ENCODE assay signal across 2 cellular contexts in the genomic region with DNA sequence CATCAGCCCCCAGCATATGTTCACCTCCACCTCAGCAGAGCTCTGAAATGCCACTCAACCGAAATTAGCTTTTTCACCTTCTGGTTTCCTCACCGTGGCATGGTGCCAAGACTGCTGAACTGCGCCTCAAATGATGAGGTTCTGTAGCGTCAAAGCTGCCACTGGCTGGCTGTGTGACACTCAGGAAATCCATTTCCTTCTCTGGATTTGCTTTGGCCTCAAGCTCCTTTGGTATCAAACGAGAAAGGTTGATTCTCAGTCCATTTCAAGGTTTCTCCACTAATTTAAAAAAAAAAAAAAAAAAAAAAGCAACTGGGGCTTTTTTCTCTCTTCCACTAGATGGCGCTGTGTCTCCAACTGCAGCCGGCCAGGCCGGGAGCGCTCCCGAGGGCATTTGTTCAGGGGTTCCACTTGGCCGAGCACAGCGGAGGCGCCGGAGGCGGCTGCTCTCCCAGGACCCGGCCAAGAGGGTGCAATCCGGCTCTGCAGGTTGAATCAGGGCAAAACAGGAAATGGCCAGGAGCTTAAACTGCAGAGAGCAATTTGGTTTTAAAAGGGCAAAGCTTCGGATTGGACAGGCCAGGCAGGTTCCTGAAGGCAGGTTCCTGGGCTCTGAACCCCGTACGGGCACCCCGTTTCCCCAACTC.
TF ChIP-seq lines count a peak whose summit lies in the region.

No MANE protein-coding gene starts in this region.

TF ChIP-seq in HEK293, 187 proteins besides CTCF, POLR2A, EP300 and RAD21 (continued from another document):
- TF ChIP-seq ZNF433 (tag by site-specific recombination; IDR thresholded peaks at IDR 0.05; ENCODE audit: low read depth) (no peak), ZNF707 (tag by site-specific recombination; IDR thresholded peaks at IDR 0.05) (no peak), ZNF391 (tag by site-specific recombination; IDR thresholded peaks at IDR 0.05; ENCODE audit: borderline replicate concordance, low read depth) (no peak), BCL11A (tag by site-specific recombination; IDR thresholded peaks at IDR 0.05; ENCODE audit: low read depth) (no peak), ZNF184 (tag by site-specific recombination; IDR thresholded peaks at IDR 0.05) (0 out of 2 replicates have a peak, but pooled peaks have one; percentile 59), ZNF610 (tag by site-specific recombination; IDR thresholded peaks at IDR 0.05; ENCODE audit: borderline replicate concordance) (no peak), ZIC2 (tag by site-specific recombination; IDR thresholded peaks at IDR 0.05) (no peak), FEZF1 (tag by site-specific recombination; IDR thresholded peaks at IDR 0.05) (no peak), ZBTB7A (tag by site-specific recombination; IDR thresholded peaks at IDR 0.05; ENCODE audit: low read depth) (no peak), ZNF660 (tag by site-specific recombination; IDR thresholded peaks at IDR 0.05) (0 out of 2 replicates have a peak, but pooled peaks have one; percentile 44), SP3 (tag by site-specific recombination; IDR thresholded peaks at IDR 0.05) (no peak), WT1 (tag by site-specific recombination; IDR thresholded peaks at IDR 0.05) (no peak), ZNF701 (tag by site-specific recombination; IDR thresholded peaks at IDR 0.05) (no peak), ZNF423 (tag by site-specific recombination; IDR thresholded peaks at IDR 0.05) (peak; percentile 49; the same call in 1 of the 2 replicates), PRDM1 (tag by site-specific recombination; IDR thresholded peaks at IDR 0.05) (no peak), ZNF626 (tag by site-specific recombination; IDR thresholded peaks at IDR 0.05) (no peak), GLIS2 (tag by site-specific recombination; IDR thresholded peaks at IDR 0.05) (no peak), ZNF335 (tag by site-specific recombination; conservative IDR thresholded peaks at IDR 0.05) (peak; percentile 25; the same call in 1 of the 2 replicates), KLF10 (tag by site-specific recombination; IDR thresholded peaks at IDR 0.05) (0 out of 2 replicates have a peak, but pooled peaks have one; percentile 9), ZNF302 (tag by site-specific recombination; IDR thresholded peaks at IDR 0.05; ENCODE audit: low read depth) (no peak), SP7 (tag by site-specific recombination; IDR thresholded peaks at IDR 0.05) (peak; percentile 29; the same call in 1 of the 2 replicates), TCF7L2 (IDR thresholded peaks at IDR 0.05; ENCODE audit: borderline replicate concordance, low read depth, low read length) (no peak), ZBTB20 (tag by site-specific recombination; IDR thresholded peaks at IDR 0.05) (peak; percentile 82), ZNF324 (tag by site-specific recombination; IDR thresholded peaks at IDR 0.05) (no peak), GLIS1 (tag by site-specific recombination; IDR thresholded peaks at IDR 0.05) (peak; percentile 22; the same call in 1 of the 2 replicates), ZNF10 (tag by site-specific recombination; IDR thresholded peaks at IDR 0.05) (no peak), ZNF2 (tag by site-specific recombination; IDR thresholded peaks at IDR 0.05) (0 out of 2 replicates have a peak, but pooled peaks have one; percentile 24), ZNF530 (tag by site-specific recombination; IDR thresholded peaks at IDR 0.05; ENCODE audit: low read depth) (no peak)
- TF ChIP-seq, protein P1, sequence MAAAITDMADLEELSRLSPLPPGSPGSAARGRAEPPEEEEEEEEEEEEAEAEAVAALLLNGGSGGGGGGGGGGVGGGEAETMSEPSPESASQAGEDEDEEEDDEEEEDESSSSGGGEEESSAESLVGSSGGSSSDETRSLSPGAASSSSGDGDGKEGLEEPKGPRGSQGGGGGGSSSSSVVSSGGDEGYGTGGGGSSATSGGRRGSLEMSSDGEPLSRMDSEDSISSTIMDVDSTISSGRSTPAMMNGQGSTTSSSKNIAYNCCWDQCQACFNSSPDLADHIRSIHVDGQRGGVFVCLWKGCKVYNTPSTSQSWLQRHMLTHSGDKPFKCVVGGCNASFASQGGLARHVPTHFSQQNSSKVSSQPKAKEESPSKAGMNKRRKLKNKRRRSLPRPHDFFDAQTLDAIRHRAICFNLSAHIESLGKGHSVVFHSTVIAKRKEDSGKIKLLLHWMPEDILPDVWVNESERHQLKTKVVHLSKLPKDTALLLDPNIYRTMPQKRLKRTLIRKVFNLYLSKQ (tag by site-specific recombination; IDR thresholded peaks at IDR 0.05; ENCODE audit: borderline replicate concordance) = no peak
- TF ChIP-seq, protein P2, sequence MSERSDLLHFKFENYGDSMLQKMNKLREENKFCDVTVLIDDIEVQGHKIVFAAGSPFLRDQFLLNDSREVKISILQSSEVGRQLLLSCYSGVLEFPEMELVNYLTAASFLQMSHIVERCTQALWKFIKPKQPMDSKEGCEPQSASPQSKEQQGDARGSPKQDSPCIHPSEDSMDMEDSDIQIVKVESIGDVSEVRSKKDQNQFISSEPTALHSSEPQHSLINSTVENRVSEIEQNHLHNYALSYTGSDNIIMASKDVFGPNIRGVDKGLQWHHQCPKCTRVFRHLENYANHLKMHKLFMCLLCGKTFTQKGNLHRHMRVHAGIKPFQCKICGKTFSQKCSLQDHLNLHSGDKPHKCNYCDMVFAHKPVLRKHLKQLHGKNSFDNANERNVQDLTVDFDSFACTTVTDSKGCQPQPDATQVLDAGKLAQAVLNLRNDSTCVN (tag by site-specific recombination; optimal IDR thresholded peaks at IDR 0.05) = peak; percentile 37
- TF ChIP-seq, protein P3, sequence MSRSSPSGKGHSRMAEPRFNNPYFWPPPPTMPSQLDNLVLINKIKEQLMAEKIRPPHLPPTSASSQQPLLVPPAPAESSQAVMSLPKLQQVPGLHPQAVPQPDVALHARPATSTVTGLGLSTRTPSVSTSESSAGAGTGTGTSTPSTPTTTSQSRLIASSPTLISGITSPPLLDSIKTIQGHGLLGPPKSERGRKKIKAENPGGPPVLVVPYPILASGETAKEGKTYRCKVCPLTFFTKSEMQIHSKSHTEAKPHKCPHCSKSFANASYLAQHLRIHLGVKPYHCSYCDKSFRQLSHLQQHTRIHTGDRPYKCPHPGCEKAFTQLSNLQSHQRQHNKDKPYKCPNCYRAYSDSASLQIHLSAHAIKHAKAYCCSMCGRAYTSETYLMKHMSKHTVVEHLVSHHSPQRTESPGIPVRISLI (tag by site-specific recombination; IDR thresholded peaks at IDR 0.05) = peak; percentile 98

TF ChIP-seq in HepG2, 621 proteins besides CTCF, POLR2A, EP300 and RAD21 (continues in another document):
- TF ChIP-seq, protein P4, sequence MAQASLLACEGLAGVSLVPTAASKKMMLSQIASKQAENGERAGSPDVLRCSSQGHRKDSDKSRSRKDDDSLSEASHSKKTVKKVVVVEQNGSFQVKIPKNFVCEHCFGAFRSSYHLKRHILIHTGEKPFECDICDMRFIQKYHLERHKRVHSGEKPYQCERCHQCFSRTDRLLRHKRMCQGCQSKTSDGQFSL (CRISPR knock-in tag; IDR thresholded peaks at IDR 0.05) = no peak
- peak; percentile 58 for TF ChIP-seq SMC3 (IDR thresholded peaks at IDR 0.05; ENCODE audit: low read length)
- TF ChIP-seq ZNF296 (CRISPR knock-in tag; conservative IDR thresholded peaks at IDR 0.05) = no peak
- TF ChIP-seq, protein P5, sequence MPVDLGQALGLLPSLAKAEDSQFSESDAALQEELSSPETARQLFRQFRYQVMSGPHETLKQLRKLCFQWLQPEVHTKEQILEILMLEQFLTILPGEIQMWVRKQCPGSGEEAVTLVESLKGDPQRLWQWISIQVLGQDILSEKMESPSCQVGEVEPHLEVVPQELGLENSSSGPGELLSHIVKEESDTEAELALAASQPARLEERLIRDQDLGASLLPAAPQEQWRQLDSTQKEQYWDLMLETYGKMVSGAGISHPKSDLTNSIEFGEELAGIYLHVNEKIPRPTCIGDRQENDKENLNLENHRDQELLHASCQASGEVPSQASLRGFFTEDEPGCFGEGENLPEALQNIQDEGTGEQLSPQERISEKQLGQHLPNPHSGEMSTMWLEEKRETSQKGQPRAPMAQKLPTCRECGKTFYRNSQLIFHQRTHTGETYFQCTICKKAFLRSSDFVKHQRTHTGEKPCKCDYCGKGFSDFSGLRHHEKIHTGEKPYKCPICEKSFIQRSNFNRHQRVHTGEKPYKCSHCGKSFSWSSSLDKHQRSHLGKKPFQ (CRISPR knock-in tag; IDR thresholded peaks at IDR 0.05; ENCODE audit: insufficient replicate concordance) = no peak
- TF ChIP-seq STAG1 (CRISPR knock-in tag; IDR thresholded peaks at IDR 0.05) = peak; percentile 72
- 0 out of 2 replicates have a peak, but pooled peaks have one; percentile 63 for TF ChIP-seq ZNF44 (CRISPR knock-in tag; IDR thresholded peaks at IDR 0.05)
- TF ChIP-seq, protein P6, sequence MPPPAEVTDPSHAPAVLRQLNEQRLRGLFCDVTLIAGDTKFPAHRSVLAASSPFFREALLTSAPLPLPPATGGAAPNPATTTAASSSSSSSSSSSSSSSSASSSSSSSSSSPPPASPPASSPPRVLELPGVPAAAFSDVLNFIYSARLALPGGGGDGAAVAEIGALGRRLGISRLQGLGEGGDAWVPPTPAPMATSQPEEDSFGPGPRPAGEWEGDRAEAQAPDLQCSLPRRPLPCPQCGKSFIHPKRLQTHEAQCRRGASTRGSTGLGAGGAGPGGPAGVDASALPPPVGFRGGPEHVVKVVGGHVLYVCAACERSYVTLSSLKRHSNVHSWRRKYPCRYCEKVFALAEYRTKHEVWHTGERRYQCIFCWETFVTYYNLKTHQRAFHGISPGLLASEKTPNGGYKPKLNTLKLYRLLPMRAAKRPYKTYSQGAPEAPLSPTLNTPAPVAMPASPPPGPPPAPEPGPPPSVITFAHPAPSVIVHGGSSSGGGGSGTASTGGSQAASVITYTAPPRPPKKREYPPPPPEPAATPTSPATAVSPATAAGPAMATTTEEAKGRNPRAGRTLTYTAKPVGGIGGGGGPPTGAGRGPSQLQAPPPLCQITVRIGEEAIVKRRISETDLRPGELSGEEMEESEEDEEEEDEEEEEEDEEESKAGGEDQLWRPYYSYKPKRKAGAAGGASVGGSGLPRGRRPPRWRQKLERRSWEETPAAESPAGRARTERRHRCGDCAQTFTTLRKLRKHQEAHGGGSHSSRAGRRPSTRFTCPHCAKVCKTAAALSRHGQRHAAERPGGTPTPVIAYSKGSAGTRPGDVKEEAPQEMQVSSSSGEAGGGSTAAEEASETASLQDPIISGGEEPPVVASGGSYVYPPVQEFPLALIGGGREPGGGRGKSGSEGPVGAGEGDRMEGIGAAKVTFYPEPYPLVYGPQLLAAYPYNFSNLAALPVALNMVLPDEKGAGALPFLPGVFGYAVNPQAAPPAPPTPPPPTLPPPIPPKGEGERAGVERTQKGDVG (CRISPR knock-in tag; IDR thresholded peaks at IDR 0.05; ENCODE audit: borderline replicate concordance) = 0 out of 2 replicates have a peak, but pooled peaks have one; percentile 66
- TF ChIP-seq PTBP1 (IDR thresholded peaks at IDR 0.05; ENCODE audit: low read depth, low read length, poor library complexity, severe bottlenecking) = peak; percentile 81
- no peak for TF ChIP-seq RNF2 (conservative IDR thresholded peaks at IDR 0.05; ENCODE audit: low read depth)
- 0 out of 2 replicates have a peak, but pooled peaks have one; percentile 35 for TF ChIP-seq NFKB2 (CRISPR knock-in tag; IDR thresholded peaks at IDR 0.05; ENCODE audit: borderline replicate concordance)
- no peak for TF ChIP-seq KDM5A (IDR thresholded peaks at IDR 0.05; ENCODE audit: borderline replicate concordance, low read length)
- TF ChIP-seq, protein P7, sequence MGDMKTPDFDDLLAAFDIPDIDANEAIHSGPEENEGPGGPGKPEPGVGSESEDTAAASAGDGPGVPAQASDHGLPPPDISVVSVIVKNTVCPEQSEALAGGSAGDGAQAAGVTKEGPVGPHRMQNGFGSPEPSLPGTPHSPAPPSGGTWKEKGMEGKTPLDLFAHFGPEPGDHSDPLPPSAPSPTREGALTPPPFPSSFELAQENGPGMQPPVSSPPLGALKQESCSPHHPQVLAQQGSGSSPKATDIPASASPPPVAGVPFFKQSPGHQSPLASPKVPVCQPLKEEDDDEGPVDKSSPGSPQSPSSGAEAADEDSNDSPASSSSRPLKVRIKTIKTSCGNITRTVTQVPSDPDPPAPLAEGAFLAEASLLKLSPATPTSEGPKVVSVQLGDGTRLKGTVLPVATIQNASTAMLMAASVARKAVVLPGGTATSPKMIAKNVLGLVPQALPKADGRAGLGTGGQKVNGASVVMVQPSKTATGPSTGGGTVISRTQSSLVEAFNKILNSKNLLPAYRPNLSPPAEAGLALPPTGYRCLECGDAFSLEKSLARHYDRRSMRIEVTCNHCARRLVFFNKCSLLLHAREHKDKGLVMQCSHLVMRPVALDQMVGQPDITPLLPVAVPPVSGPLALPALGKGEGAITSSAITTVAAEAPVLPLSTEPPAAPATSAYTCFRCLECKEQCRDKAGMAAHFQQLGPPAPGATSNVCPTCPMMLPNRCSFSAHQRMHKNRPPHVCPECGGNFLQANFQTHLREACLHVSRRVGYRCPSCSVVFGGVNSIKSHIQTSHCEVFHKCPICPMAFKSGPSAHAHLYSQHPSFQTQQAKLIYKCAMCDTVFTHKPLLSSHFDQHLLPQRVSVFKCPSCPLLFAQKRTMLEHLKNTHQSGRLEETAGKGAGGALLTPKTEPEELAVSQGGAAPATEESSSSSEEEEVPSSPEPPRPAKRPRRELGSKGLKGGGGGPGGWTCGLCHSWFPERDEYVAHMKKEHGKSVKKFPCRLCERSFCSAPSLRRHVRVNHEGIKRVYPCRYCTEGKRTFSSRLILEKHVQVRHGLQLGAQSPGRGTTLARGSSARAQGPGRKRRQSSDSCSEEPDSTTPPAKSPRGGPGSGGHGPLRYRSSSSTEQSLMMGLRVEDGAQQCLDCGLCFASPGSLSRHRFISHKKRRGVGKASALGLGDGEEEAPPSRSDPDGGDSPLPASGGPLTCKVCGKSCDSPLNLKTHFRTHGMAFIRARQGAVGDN (CRISPR knock-in tag; IDR thresholded peaks at IDR 0.05) = peak; percentile 34; the same call in 1 of the 2 replicates
- TF ChIP-seq, protein P3 (CRISPR knock-in tag; IDR thresholded peaks at IDR 0.05; ENCODE audit: borderline replicate concordance) = peak; percentile 87
- TF ChIP-seq PITX1 (CRISPR knock-in tag; IDR thresholded peaks at IDR 0.05) = 0 out of 2 replicates have a peak, but pooled peaks have one; percentile 23
- 0 out of 2 replicates have a peak, but pooled peaks have one; percentile 21 for TF ChIP-seq KDM2A (CRISPR knock-in tag; IDR thresholded peaks at IDR 0.05; ENCODE audit: borderline replicate concordance, low read depth)
- peak; percentile 31 for TF ChIP-seq XRCC5 (optimal IDR thresholded peaks at IDR 0.05; ENCODE audit: low read length)
- 0 out of 2 replicates have a peak, but pooled peaks have one; percentile 49 for TF ChIP-seq KLF15 (CRISPR knock-in tag; IDR thresholded peaks at IDR 0.05; ENCODE audit: borderline replicate concordance)
